In genomic region chr1:45446950-45447672, GRCh38 we compare ENCODE assay signal across 1 cellular context.
A peak's percentile ranks its signal among the peaks of the same experiment; 100 is the strongest.
TF ChIP-seq lines count a peak whose summit lies in the region.

No MANE protein-coding gene starts in this region.

TF ChIP-seq in K562, 482 proteins besides CTCF, POLR2A, EP300 and RAD21 (continued from another document):
- TF ChIP-seq ZNF280A (IDR thresholded peaks at IDR 0.05; ENCODE audit: low read depth, partially characterized antibody), result no peak
- TF ChIP-seq ZNF184 (CRISPR knock-in tag; IDR thresholded peaks at IDR 0.05), result no peak
- TF ChIP-seq ZNF639 (CRISPR knock-in tag; conservative IDR thresholded peaks at IDR 0.05 in 1 of 2, IDR thresholded peaks at IDR 0.05 in 1 of 2), result peak in 1 of 2 experiments; percentile 41; a peak in 1 of 4 replicates
- peak; percentile 73 for TF ChIP-seq ARID1B (IDR thresholded peaks at IDR 0.05)
- TF ChIP-seq MAX (CRISPR knock-in tag; IDR thresholded peaks at IDR 0.05), result no peak
- 0 out of 2 replicates have a peak, but pooled peaks have one; percentile 55 for TF ChIP-seq TEAD4 (IDR thresholded peaks at IDR 0.05; ENCODE audit: low read length)
- no peak for TF ChIP-seq TEAD4 (CRISPR knock-in tag; IDR thresholded peaks at IDR 0.05; ENCODE audit: borderline replicate concordance)
- TF ChIP-seq HNRNPL (IDR thresholded peaks at IDR 0.05; ENCODE audit: low read depth, low read length), result no peak
- TF ChIP-seq ZFP30 (CRISPR knock-in tag; IDR thresholded peaks at IDR 0.05; ENCODE audit: borderline replicate concordance), result no peak
- TF ChIP-seq TCF3 (CRISPR knock-in tag; IDR thresholded peaks at IDR 0.05), result peak; percentile 40; the same call in 1 of the 2 replicates
- TF ChIP-seq MNT (conservative IDR thresholded peaks at IDR 0.05), result 0 out of 4 replicates have a peak, but pooled peaks of 1 of the 2 experiments have one; percentile 7
- peak; percentile 50 for TF ChIP-seq MTA2 (IDR thresholded peaks at IDR 0.05; ENCODE audit: low read depth)
- TF ChIP-seq CBFA2T3 (IDR thresholded peaks at IDR 0.05), result peak; percentile 77
- TF ChIP-seq YBX1 (IDR thresholded peaks at IDR 0.05), result no peak
- no peak for TF ChIP-seq MYNN (IDR thresholded peaks at IDR 0.05)
- TF ChIP-seq MYNN (CRISPR knock-in tag; IDR thresholded peaks at IDR 0.05), result no peak
- TF ChIP-seq CBFA2T2 (conservative IDR thresholded peaks at IDR 0.05), result 0 out of 2 replicates have a peak, but pooled peaks have one; percentile 41
- no peak for TF ChIP-seq SMARCA4 (IDR thresholded peaks at IDR 0.05)
- peak; percentile 84 for TF ChIP-seq MECOM (CRISPR knock-in tag; IDR thresholded peaks at IDR 0.05)
- no peak for TF ChIP-seq TSC22D4 (tag; IDR thresholded peaks at IDR 0.05)
- TF ChIP-seq RBM22 (IDR thresholded peaks at IDR 0.05; ENCODE audit: low read depth, low read length, poor library complexity, severe bottlenecking), result no peak
- peak; percentile 60 for TF ChIP-seq NCOR1 (IDR thresholded peaks at IDR 0.05)
- TF ChIP-seq IRF1 (CRISPR knock-in tag; IDR thresholded peaks at IDR 0.05; ENCODE audit: borderline replicate concordance), result no peak
- no peak for TF ChIP-seq CCNT2 (IDR thresholded peaks at IDR 0.05; ENCODE audit: borderline replicate concordance, extremely low read depth, insufficient read length, low read depth, low read length)
TF ChIP-seq in K562: peak in this region for 11.
